14 cellular contexts compared by ENCODE assay signal in the genomic region with DNA sequence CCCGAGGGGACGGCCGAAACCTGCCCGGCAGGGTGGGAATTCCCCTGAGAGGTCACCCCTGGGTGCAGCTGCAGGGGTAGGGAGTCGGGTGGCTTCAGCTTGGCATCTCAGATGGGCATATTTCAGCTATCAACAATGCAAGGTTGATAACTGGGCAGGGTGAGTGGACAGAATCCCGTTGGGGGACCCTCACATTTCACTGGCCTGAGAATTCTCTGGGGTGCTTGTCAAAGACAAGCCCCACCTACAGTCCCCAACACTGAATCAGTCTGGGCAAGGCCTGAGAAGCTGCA. TPM values are rescaled to one million over a fixed set of nuclear protein-coding genes. Genes with fewer than 3 reads are reported as not detected.
DNase-seq lines count a peak whose midpoint lies in the region; ATAC-seq and TF ChIP-seq lines count a peak whose summit lies in the region.
"Had no signal": no experiment of that assay in that cellular context is flagged by ENCODE, and none has a peak within 500 bp of the region (broad histone marks: within the 10 kb centered on the region; RNA-seq: fewer than 3 reads in every experiment).

No MANE protein-coding gene starts in this region.

- TF ChIP-seq CTCF in VCaP (conservative IDR thresholded peaks at IDR 0.05) (no peak), GM20000 (IDR thresholded peaks at IDR 0.05; ENCODE audit: extremely low read depth, missing control alignments) (no peak), adrenal gland (IDR thresholded peaks at IDR 0.05) (no peak)

- H3K36me3 ChIP-seq in effector memory CD4-positive, alpha-beta T cell (ENCODE audit: control insufficient read depth, insufficient read depth, low read length), result peaks cover 3% of the 10 kb centered on the region
- H3K36me3 ChIP-seq in adrenal gland (replicated peaks in 1 of 2), result no peaks in the 10 kb centered on the region

- no peaks in the 10 kb centered on the region for H3K27me3 ChIP-seq in effector memory CD4-positive, alpha-beta T cell (replicated peaks; ENCODE audit: control insufficient read depth, insufficient read depth, low read length, poor library complexity, severe bottlenecking)
- H3K27me3 ChIP-seq in adrenal gland, result no peaks in the 10 kb centered on the region

- H3K27ac ChIP-seq in VCaP (peak overlapping the region; percentile 88), adrenal gland (no peak overlapping the region)
- peak overlapping the region; percentile 25 for H3K27ac ChIP-seq in effector memory CD4-positive, alpha-beta T cell (ENCODE audit: insufficient read depth, low read length, poor library complexity, severe bottlenecking)
- H3K27ac ChIP-seq: hepatocyte had no signal

- H3K27me3 Mint-ChIP-seq in activated CD4-positive, alpha-beta T cell treated with anti-CD3 and anti-CD28 coated beads for 36 hours, result no peaks in the 10 kb centered on the region

- 65 to 83% (median 78%) methylated on average over 3 to 6 of the region's 6 CpGs for WGBS in adrenal gland, 4 donors

- no peaks in the 10 kb centered on the region for H3K9me3 ChIP-seq in effector memory CD4-positive, alpha-beta T cell (ENCODE audit: control insufficient read depth, low read length)
- H3K9me3 ChIP-seq in adrenal gland (replicated peaks in 1 of 3), result no peaks in the 10 kb centered on the region

- peak; percentile 47 for DNase-seq in activated CD4-positive, alpha-beta T cell treated with anti-CD3 and anti-CD28 coated beads for 36 hours
- no peak for DNase-seq in activated CD4-positive, alpha-beta T cell treated with anti-CD3 and anti-CD28 coated beads for 1 hour
- no peak for DNase-seq in effector memory CD4-positive, alpha-beta T cell
- DNase-seq in stimulated activated naive CD8-positive, alpha-beta T cell treated with anti-CD3 and anti-CD28 coated beads, Interleukin-15, Interleukin-2, amounts not matched to agents 100 U/mL and 50 U/mL, for 24 hours, result peak; percentile 59
- DNase-seq in GM20000 (ENCODE audit: low spot score) (no peak), adrenal gland (no peak), NCI-H2227 treated with DMSO at 0.1 percent for 48 hours (lab: John Stamatoyannopoulos, UW) (no peak)
- DNase-seq: DMS79; effector CD4-positive, alpha-beta T cell; midbrain; NCI-H1436 treated with DMSO at 0.1 percent for 48 hours; right cardiac atrium had no signal

- H3K4me3 ChIP-seq in effector memory CD4-positive, alpha-beta T cell (ENCODE audit: insufficient read depth, low read depth, low read length, poor library complexity, severe bottlenecking), result no peak overlapping the region
- no peak overlapping the region for H3K4me3 ChIP-seq in adrenal gland
- H3K4me3 ChIP-seq: hepatocyte had no signal

- H3K4me1 Mint-ChIP-seq in activated CD4-positive, alpha-beta T cell treated with anti-CD3 and anti-CD28 coated beads for 36 hours, result peaks cover 68% of the 10 kb centered on the region

- ATAC-seq in activated CD4-positive, alpha-beta T cell treated with anti-CD3 and anti-CD28 coated beads for 36 hours, result no peak
- ATAC-seq in stimulated activated naive CD8-positive, alpha-beta T cell treated with anti-CD3 and anti-CD28 coated beads, Interleukin-15, Interleukin-2, amounts not matched to agents 100 U/mL and 50 U/mL, for 24 hours, result no peak
- ATAC-seq: right cardiac atrium had no signal

- CTCF ChIA-PET in activated CD4-positive, alpha-beta T cell treated with anti-CD3 and anti-CD28 coated beads for 36 hours (lab: Charles Lee), result interaction anchor here (1.1 to 2.2 kb wide), 3 partner anchors 9 to 332 kb away, joined by 5 to 7 read pairs (median 5); a partner anchor contains a TSS

- H3K4me1 ChIP-seq in effector memory CD4-positive, alpha-beta T cell (ENCODE audit: control insufficient read depth, insufficient read depth, low read length, poor library complexity, severe bottlenecking), result peaks cover 33% of the 10 kb centered on the region
- H3K4me1 ChIP-seq in adrenal gland (replicated peaks in 1 of 2), result peaks cover 8 to 10% of the 10 kb centered on the region in 2 donors

- H3K4me3 Mint-ChIP-seq in activated CD4-positive, alpha-beta T cell treated with anti-CD3 and anti-CD28 coated beads for 36 hours, result peak overlapping the region; percentile 89

- no peaks in the 10 kb centered on the region for H3K9me3 Mint-ChIP-seq in activated CD4-positive, alpha-beta T cell treated with anti-CD3 and anti-CD28 coated beads for 36 hours (ENCODE audit: low read depth)

- H3K27ac Mint-ChIP-seq in activated CD4-positive, alpha-beta T cell treated with anti-CD3 and anti-CD28 coated beads for 36 hours, result peak overlapping the region; percentile 87

- intact Hi-C loops in activated CD4-positive, alpha-beta T cell treated with anti-CD3 and anti-CD28 coated beads for 36 hours (cut with DNase I, micrococcal nuclease), result no loop called here
- intact Hi-C loops in adrenal gland (cut with DNase I), result no loop called here

- POLR2A ChIA-PET in activated CD4-positive, alpha-beta T cell treated with anti-CD3 and anti-CD28 coated beads for 36 hours (lab: Charles Lee), result interaction anchor here (1.4 kb wide), 1 partner anchor 39 kb away, joined by 5 read pairs; no protein-coding TSS in a partner anchor

- peaks cover 47% of the 10 kb centered on the region for H3K36me3 Mint-ChIP-seq in activated CD4-positive, alpha-beta T cell treated with anti-CD3 and anti-CD28 coated beads for 36 hours (ENCODE audit: low read depth)

- no peak for TF ChIP-seq POLR2A in adrenal gland (IDR thresholded peaks at IDR 0.05)

RNA-seq across cellular contexts. Expression of a gene that starts 3.2 kb away (rescaled TPM):
- 100 to 1,000 TPM; 186 to 191 TPM for total RNA-seq in activated CD4-positive, alpha-beta T cell treated with anti-CD3 and anti-CD28 coated beads for 36 hours
- total RNA-seq in adrenal gland, result 10 to 100 TPM in 7 of 8 donors, 1 to 10 TPM in 1; 9.7 to 28.1 (median 15.7) TPM
- polyA plus RNA-seq in adrenal gland, result 10 to 100 TPM; 12.4 to 26.0 (median 19.8) TPM

RNA-seq across cellular contexts. Expression of a gene that starts 57.5 kb away (rescaled TPM):
- total RNA-seq in activated CD4-positive, alpha-beta T cell treated with anti-CD3 and anti-CD28 coated beads for 36 hours, result 100 to 1,000 TPM; 187 to 197 TPM
- total RNA-seq in adrenal gland, result 10 to 100 TPM; 30.7 to 99.8 (median 76.9) TPM
- polyA plus RNA-seq in adrenal gland, result 10 to 100 TPM; 45.4 to 92.6 (median 47.8) TPM

Comparison
In these comparisons a context has a peak if more than half of its experiments do, and no peak if none do; other contexts are left out.
1. DNase-seq: peak in activated CD4-positive, alpha-beta T cell treated with anti-CD3 and anti-CD28 coated beads for 36 hours (single experiment) and stimulated activated naive CD8-positive, alpha-beta T cell treated with anti-CD3 and anti-CD28 coated beads, Interleukin-15, Interleukin-2, amounts not matched to agents 100 U/mL and 50 U/mL, for 24 hours (single experiment); none in activated CD4-positive, alpha-beta T cell treated with anti-CD3 and anti-CD28 coated beads for 1 hour (single experiment), effector memory CD4-positive, alpha-beta T cell (0 of 3), GM20000 (single experiment), adrenal gland (0 of 7) and NCI-H2227 treated with DMSO at 0.1 percent for 48 hours (single experiment).
2. H3K27ac ChIP-seq: peak in VCaP (single experiment) and effector memory CD4-positive, alpha-beta T cell (single experiment); none in adrenal gland (0 of 5).
3. RNA of a gene that starts 3.2 kb away (total RNA-seq): 186 to 191 TPM in activated CD4-positive, alpha-beta T cell treated with anti-CD3 and anti-CD28 coated beads for 36 hours; 9.7 to 28.1 TPM in adrenal gland; every median in the first group is over 4 times any median in the second.